In the genomic region with DNA sequence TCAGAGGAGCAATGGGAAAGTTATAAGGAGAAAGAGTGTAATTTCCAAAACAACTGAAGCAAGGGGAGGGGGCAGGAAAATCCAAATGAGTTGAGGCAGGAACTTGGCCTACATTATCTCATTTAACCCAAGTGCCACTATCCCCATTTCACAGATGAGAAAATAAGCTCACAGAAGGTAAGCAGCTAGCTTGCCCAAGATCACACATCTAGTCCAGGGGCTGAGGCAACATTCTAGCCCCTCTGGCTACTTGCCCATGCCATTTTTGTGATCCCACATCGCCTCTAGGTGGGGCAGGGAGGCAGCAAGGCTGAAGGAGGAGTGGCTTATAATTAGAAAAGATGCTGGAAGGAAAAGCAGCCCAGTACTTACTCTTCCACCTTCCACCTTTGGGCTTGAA, we compare ENCODE assay signal across 1 cellular context.
TF ChIP-seq lines count a peak whose summit lies in the region.

No MANE protein-coding gene starts in this region.

TF ChIP-seq in IMR-90, 13 proteins besides CTCF, POLR2A, EP300 and RAD21:
- TF ChIP-seq MXI1 (IDR thresholded peaks at IDR 0.05; ENCODE audit: borderline replicate concordance, low read depth, low read length) (no peak), NFE2L2 (IDR thresholded peaks at IDR 0.05; ENCODE audit: low read depth, low read length) (no peak), FOS (IDR thresholded peaks at IDR 0.05; ENCODE audit: low read depth, low read length) (no peak), USF2 (IDR thresholded peaks at IDR 0.05; ENCODE audit: low read depth, low read length) (no peak), MAZ (IDR thresholded peaks at IDR 0.05; ENCODE audit: borderline replicate concordance, low read depth, low read length) (no peak), SMC3 (IDR thresholded peaks at IDR 0.05; ENCODE audit: low read depth, low read length) (no peak), RCOR1 (IDR thresholded peaks at IDR 0.05; ENCODE audit: insufficient replicate concordance, low read length) (no peak), CHD1 (IDR thresholded peaks at IDR 0.05; ENCODE audit: low read depth, low read length) (no peak), RFX5 (IDR thresholded peaks at IDR 0.05; ENCODE audit: low read depth, low read length) (no peak), CEBPB (IDR thresholded peaks at IDR 0.05; ENCODE audit: low read depth, low read length) (no peak)
